ENCODE assay signal across 20 cellular contexts in genomic region chr1:181160322-181160721, GRCh38.
DNase-seq lines count a peak whose midpoint lies in the region; ATAC-seq and TF ChIP-seq lines count a peak whose summit lies in the region.
"Had no signal": no experiment of that assay in that cellular context is flagged by ENCODE, and none has a peak within 500 bp of the region (broad histone marks: within the 10 kb centered on the region; RNA-seq: fewer than 3 reads in every experiment).

No MANE protein-coding gene starts in this region.

- DNase-seq in activated naive CD4-positive, alpha-beta T cell treated with anti-CD3 and anti-CD28 coated beads, Interleukin-2, amount 10 ng/mL, durations not matched to agents 7 days and 5 days, result no peak
- DNase-seq in activated naive CD4-positive, alpha-beta T cell treated with Interleukin-2 at 50 U/mL for 16 hours, result no peak
- peak; percentile 17 for DNase-seq in LHCN-M2 (ENCODE audit: low read depth)
- DNase-seq in NCI-H345 treated with DMSO at 0.1 percent for 48 hours (lab: John Stamatoyannopoulos, UW; ENCODE audit: unreplicated experiment), result no peak
- no peak for DNase-seq in GM13977 (ENCODE audit: low spot score)
- DNase-seq: H9; lower lobe of right lung; NCI-H1930; NCI-H82; Right ventricle myocardium superior; stimulated activated naive B cell treated with anti-CD40 and anti-IgM and Interleukin-4, amounts not matched to agents 10 μg/mL and 1 μg/mL and 100 μg/mL, for 72 hours; SW 1271; testis had no signal

- H3K27ac ChIP-seq in duodenal mucosa (ENCODE audit: low read depth, low read length), result peak overlapping the region; percentile 43
- H3K27ac ChIP-seq in rectal smooth muscle tissue (ENCODE audit: low read depth, low read length), result peak overlapping the region; percentile 66
- H3K27ac ChIP-seq: BLaER1 treated with 17β-estradiol and CSF1 and Interleukin-3, amounts not matched to agents 10 nM and 100 nM; hepatocyte; lower lobe of right lung; testis; VCaP had no signal

- CTCF ChIA-PET in activated naive CD4-positive, alpha-beta T cell treated with anti-CD3 and anti-CD28 coated beads, Interleukin-2, amount 10 ng/mL, durations not matched to agents 7 days and 5 days (lab: Charles Lee), result interaction anchor here (0.5 to 5.3 kb wide), 9 partner anchors 11 to 612 kb away, joined by 3 to 46 read pairs (median 4); no protein-coding TSS in a partner anchor

- H3K36me3 Mint-ChIP-seq in activated naive CD4-positive, alpha-beta T cell treated with anti-CD3 and anti-CD28 coated beads, Interleukin-2, amount 10 ng/mL, durations not matched to agents 7 days and 5 days, result peaks cover 19% of the 10 kb centered on the region

- H3K4me1 Mint-ChIP-seq in activated naive CD4-positive, alpha-beta T cell treated with anti-CD3 and anti-CD28 coated beads, Interleukin-2, amount 10 ng/mL, durations not matched to agents 7 days and 5 days, result peaks cover 40% of the 10 kb centered on the region

- H3K9me3 ChIP-seq in duodenal mucosa (ENCODE audit: control insufficient read depth in 1 of 2, low read length in 2 of 2), result peaks cover 21 to 27% of the 10 kb centered on the region in 2 donors
- H3K9me3 ChIP-seq: testis had no signal

- H3K4me3 Mint-ChIP-seq in activated naive CD4-positive, alpha-beta T cell treated with anti-CD3 and anti-CD28 coated beads, Interleukin-2, amount 10 ng/mL, durations not matched to agents 7 days and 5 days, result no peak overlapping the region
- H3K4me3 Mint-ChIP-seq: H9; stimulated activated naive B cell treated with anti-CD40 and anti-IgM and Interleukin-4, amounts not matched to agents 10 μg/mL and 1 μg/mL and 100 μg/mL, for 72 hours had no signal

- H3K9ac ChIP-seq in duodenal mucosa (ENCODE audit: low read depth in 1 of 2, low read length in 2 of 2) (no peak overlapping the region), rectal smooth muscle tissue (ENCODE audit: low read length) (no peak overlapping the region)
- H3K9ac ChIP-seq: BLaER1 treated with 17β-estradiol and CSF1 and Interleukin-3, amounts not matched to agents 10 nM and 100 nM had no signal

- no peak for TF ChIP-seq CTCF in GM13977 (IDR thresholded peaks at IDR 0.05; ENCODE audit: extremely low read depth, insufficient read depth, missing control alignments)

- H3K4me1 ChIP-seq in duodenal mucosa (ENCODE audit: control insufficient read depth in 1 of 2, insufficient read depth in 2 of 2, low read length in 2 of 2), result peaks cover 20 to 26% of the 10 kb centered on the region in 2 donors
- H3K4me1 ChIP-seq in rectal smooth muscle tissue (ENCODE audit: control insufficient read depth, insufficient read depth, low read length), result peaks cover 5% of the 10 kb centered on the region
- H3K4me1 ChIP-seq: testis had no signal

- peak overlapping the region; percentile 92 for H3K27ac Mint-ChIP-seq in activated naive CD4-positive, alpha-beta T cell treated with anti-CD3 and anti-CD28 coated beads, Interleukin-2, amount 10 ng/mL, durations not matched to agents 7 days and 5 days
- H3K27ac Mint-ChIP-seq: H9 had no signal

- H3K9me3 Mint-ChIP-seq in activated naive CD4-positive, alpha-beta T cell treated with anti-CD3 and anti-CD28 coated beads, Interleukin-2, amount 10 ng/mL, durations not matched to agents 7 days and 5 days, result peaks cover 40% of the 10 kb centered on the region

- in situ Hi-C loops in GM13977 (cut with MboI; ENCODE audit: low pct_unique_long_range_greater_than_20kb, low sequenced_read_pairs, unreplicated experiment), result loop anchor here (10.0 kb wide), 1 partner anchor 636 kb away; no protein-coding TSS in a partner anchor

- H3K36me3 ChIP-seq in duodenal mucosa (ENCODE audit: control insufficient read depth in 1 of 2, insufficient read depth in 2 of 2, low read length in 2 of 2) (no peaks in the 10 kb centered on the region), rectal smooth muscle tissue (ENCODE audit: control insufficient read depth, insufficient read depth, low read length) (no peaks in the 10 kb centered on the region)
- H3K36me3 ChIP-seq: lower lobe of right lung had no signal

- peaks cover 40% of the 10 kb centered on the region for H3K27me3 Mint-ChIP-seq in activated naive CD4-positive, alpha-beta T cell treated with anti-CD3 and anti-CD28 coated beads, Interleukin-2, amount 10 ng/mL, durations not matched to agents 7 days and 5 days

- peak overlapping the region; percentile 13 to 44 for H3K4me3 ChIP-seq in duodenal mucosa (ENCODE audit: low read depth in 1 of 2, low read length in 2 of 2)
- no peak overlapping the region for H3K4me3 ChIP-seq in rectal smooth muscle tissue (ENCODE audit: low read length)
- H3K4me3 ChIP-seq: BLaER1 treated with 17β-estradiol and CSF1 and Interleukin-3, amounts not matched to agents 10 nM and 100 nM; hepatocyte; lower lobe of right lung; smooth muscle cell; testis had no signal

- no peaks in the 10 kb centered on the region for H3K27me3 ChIP-seq in duodenal mucosa (ENCODE audit: control insufficient read depth in 1 of 2, insufficient read depth in 2 of 2, low read length in 2 of 2)
- no peaks in the 10 kb centered on the region for H3K27me3 ChIP-seq in rectal smooth muscle tissue (ENCODE audit: control insufficient read depth, insufficient read depth, low read length)
- H3K27me3 ChIP-seq: hepatocyte, testis had no signal

- no peak for ATAC-seq in HG02610 (IDR thresholded peaks at IDR 0.05; ENCODE audit: unreplicated experiment)
